19 cellular contexts compared by ENCODE assay signal in the genomic region with DNA sequence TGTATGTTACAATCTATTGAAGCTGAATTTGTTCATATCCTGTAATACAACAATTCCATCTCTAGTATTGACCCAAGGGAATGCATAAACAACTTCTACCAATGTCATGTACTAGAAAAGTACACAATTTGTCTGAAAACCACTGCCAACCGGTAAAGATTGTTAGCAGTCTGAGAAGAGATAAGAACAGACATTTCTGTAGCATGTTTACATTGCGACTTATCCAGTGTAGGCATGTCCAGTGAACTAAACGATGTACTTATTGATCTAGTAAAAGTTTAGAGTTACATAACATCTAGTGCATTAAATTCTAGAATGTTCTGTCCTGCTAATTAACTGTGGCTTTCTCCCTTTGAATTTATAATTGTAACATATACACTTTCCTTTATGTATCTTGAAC.
DNase-seq lines count a peak whose midpoint lies in the region; ATAC-seq, FAIRE-seq and TF ChIP-seq lines count a peak whose summit lies in the region.
"Had no signal": no experiment of that assay in that cellular context is flagged by ENCODE, and none has a peak within 500 bp of the region (broad histone marks: within the 10 kb centered on the region; RNA-seq: fewer than 3 reads in every experiment).

No MANE protein-coding gene starts in this region.

- H3K4me1 ChIP-seq in Karpas-422 (ENCODE audit: low read length) (peaks cover 5% of the 10 kb centered on the region), keratinocyte (ENCODE audit: control insufficient read depth, extremely low read depth, insufficient read depth, low read length) (peaks cover 5% of the 10 kb centered on the region)
- H3K4me1 ChIP-seq: HAP-1 had no signal

- no peak for ATAC-seq in HG02759 (IDR thresholded peaks at IDR 0.05; ENCODE audit: unreplicated experiment)
- ATAC-seq: CD8-positive, alpha-beta T cell; GM12878; K562 had no signal

- H4K20me1 ChIP-seq in Karpas-422 (ENCODE audit: insufficient read depth, low read depth, low read length) (no peaks in the 10 kb centered on the region), keratinocyte (ENCODE audit: control insufficient read depth, extremely low read depth, insufficient read depth, low read length) (no peaks in the 10 kb centered on the region)
- H4K20me1 ChIP-seq: BLaER1 had no signal

- H3K9ac ChIP-seq in Karpas-422 (ENCODE audit: low read length) = no peak overlapping the region
- H3K9ac ChIP-seq in keratinocyte (ENCODE audit: control insufficient read depth, extremely low read depth, insufficient read depth, low read length) = no peak overlapping the region
- H3K9ac ChIP-seq: BLaER1 had no signal

- no peak for DNase-seq in D721Med (ENCODE audit: insufficient read length, low spot score)
- no peak for DNase-seq in Karpas-422
- DNase-seq in bronchial epithelial cell (ENCODE audit: low read depth) = peak; percentile 25
- no peak for DNase-seq in keratinocyte (ENCODE audit: low read depth, low spot score)
- no peak for DNase-seq in hypothalamus (lab: John Stamatoyannopoulos, UW)
- no peak for DNase-seq in A172 (ENCODE audit: low spot score)
- DNase-seq: Calu3; CD8-positive, alpha-beta T cell; DMS 273 treated with DMSO at 0.1 percent for 48 hours; DMS53; DND-41; EL; IMR-90 had no signal

- H3K79me2 ChIP-seq in Karpas-422 (ENCODE audit: low read length) = no peaks in the 10 kb centered on the region
- H3K79me2 ChIP-seq in keratinocyte (ENCODE audit: control insufficient read depth, insufficient read depth, low read length) = no peaks in the 10 kb centered on the region

- H3K36me3 ChIP-seq in Karpas-422 (ENCODE audit: insufficient read depth, low read length) (no peaks in the 10 kb centered on the region), bronchial epithelial cell (ENCODE audit: control insufficient read depth, insufficient read depth, low read length) (no peaks in the 10 kb centered on the region), keratinocyte (ENCODE audit: control insufficient read depth in 2 of 2, extremely low read depth in 1 of 2, insufficient read depth in 2 of 2, low read length in 2 of 2) (no peaks in the 10 kb centered on the region)
- H3K36me3 ChIP-seq: BLaER1, HAP-1 had no signal

- H3K9me3 ChIP-seq in Karpas-422 (ENCODE audit: low read length) (peaks cover 3% of the 10 kb centered on the region; the same call in 1 of the 2 replicates), keratinocyte (ENCODE audit: control insufficient read depth, low read depth, low read length) (no peaks in the 10 kb centered on the region)
- H3K9me3 ChIP-seq: HAP-1 had no signal

- no peaks in the 10 kb centered on the region for H3K9me1 ChIP-seq in keratinocyte (ENCODE audit: control insufficient read depth, extremely low read depth, insufficient read depth, low read length)

- no peak for TF ChIP-seq CTCF in D721Med (IDR thresholded peaks at IDR 0.05; ENCODE audit: insufficient read depth, missing control alignments)
- TF ChIP-seq CTCF in bronchial epithelial cell (IDR thresholded peaks at IDR 0.05; ENCODE audit: insufficient read depth, low read length, severe bottlenecking) = no peak
- no peak for TF ChIP-seq CTCF in keratinocyte (optimal IDR thresholded peaks at IDR 0.05 in 1 of 3, IDR thresholded peaks at IDR 0.05 in 1 of 3, conservative IDR thresholded peaks at IDR 0.05 in 1 of 3; ENCODE audit: extremely low read depth in 1 of 3, insufficient read depth in 2 of 3, low read length in 3 of 3)

- H3K4me3 ChIP-seq in Karpas-422 (ENCODE audit: low read length) (no peak overlapping the region), bronchial epithelial cell (ENCODE audit: low read depth, low read length) (no peak overlapping the region), keratinocyte (ENCODE audit: control insufficient read depth in 2 of 3, extremely low read depth in 1 of 3, insufficient read depth in 2 of 3, low read depth in 1 of 3, low read length in 3 of 3) (no peak overlapping the region)
- H3K4me3 ChIP-seq: BLaER1, GM12878, HAP-1, K562 had no signal

- H3K9me2 ChIP-seq in Karpas-422 (replicated peaks; ENCODE audit: insufficient read depth, low read length) = no peaks in the 10 kb centered on the region

- dilution Hi-C loops in keratinocyte (cut with MboI; ENCODE audit: extremely low pct_ligation_motif_present, low sequenced_read_pairs) = no loop called here

- H3K4me2 ChIP-seq in Karpas-422 (ENCODE audit: low read depth, low read length, poor library complexity, severe bottlenecking) (no peak overlapping the region), keratinocyte (ENCODE audit: control insufficient read depth, extremely low read depth, insufficient read depth, low read depth, low read length) (no peak overlapping the region)
- H3K4me2 ChIP-seq: BLaER1 had no signal

- H3K27ac ChIP-seq in Karpas-422 (ENCODE audit: low read length) (no peak overlapping the region), keratinocyte (ENCODE audit: control insufficient read depth, insufficient read depth, low read length) (no peak overlapping the region)
- H3K27ac ChIP-seq: BLaER1 had no signal

- H2AFZ ChIP-seq in Karpas-422 (ENCODE audit: low read length) (peak overlapping the region; percentile 80), keratinocyte (ENCODE audit: control insufficient read depth, low read length) (peak overlapping the region; percentile 44)

- FAIRE-seq in D721Med (lab: Jason Lieb, UNC) (peak; percentile 48), bronchial epithelial cell (lab: Jason Lieb, UNC) (no peak), keratinocyte (lab: Jason Lieb, UNC) (no peak)
- FAIRE-seq: GM12878, GM19239, K562 had no signal

- H3K27me3 ChIP-seq in Karpas-422 (ENCODE audit: low read length) (no peaks in the 10 kb centered on the region), bronchial epithelial cell (ENCODE audit: control insufficient read depth, insufficient read depth, low read length) (no peaks in the 10 kb centered on the region), keratinocyte (ENCODE audit: control insufficient read depth, extremely low read depth, insufficient read depth, low read length) (no peaks in the 10 kb centered on the region)
- H3K27me3 ChIP-seq: BLaER1 had no signal
